ENCODE assay signal across 8 cellular contexts in the genomic region with DNA sequence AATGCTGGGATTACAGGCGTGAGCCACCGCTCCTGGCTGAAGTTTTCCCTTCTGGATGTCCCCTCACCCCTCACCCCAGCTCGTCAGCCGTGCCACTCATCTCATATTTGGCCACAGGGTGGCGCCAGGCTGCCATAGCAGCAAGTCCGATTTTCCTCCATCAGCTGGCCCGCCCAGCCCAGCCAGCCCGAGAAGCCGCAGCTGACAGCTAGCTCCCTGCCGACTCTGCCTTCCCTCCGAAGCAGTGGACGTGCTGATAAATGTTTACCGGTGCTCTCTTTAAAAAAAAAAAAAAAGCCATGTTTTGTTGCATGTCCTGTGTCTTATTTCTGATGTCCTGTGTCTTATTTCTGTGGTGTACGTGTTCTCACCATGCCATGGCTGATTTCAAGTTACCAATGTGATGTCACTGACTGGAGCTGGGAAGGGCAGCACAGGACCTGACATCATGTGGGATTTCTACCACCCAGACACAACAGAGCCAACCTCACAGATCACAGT. TPM values are rescaled to one million over a fixed set of nuclear protein-coding genes. Genes with fewer than 3 reads are reported as not detected.
DNase-seq lines count a peak whose midpoint lies in the region; ATAC-seq and TF ChIP-seq lines count a peak whose summit lies in the region.

No MANE protein-coding gene starts in this region.

- H3K9me2 ChIP-seq in OCI-LY1 (ENCODE audit: low read depth, low read length), result no peaks in the 10 kb centered on the region

- TF ChIP-seq CTCF in OCI-LY1 (IDR thresholded peaks at IDR 0.05; ENCODE audit: low read length) (peak; percentile 83), epithelial cell of esophagus (IDR thresholded peaks at IDR 0.05; ENCODE audit: insufficient read depth, low read depth, low read length, missing control alignments) (peak; percentile 83)

- no peaks in the 10 kb centered on the region for H3K27me3 Mint-ChIP-seq in naive B cell

- H3K9me3 Mint-ChIP-seq in naive B cell, result no peaks in the 10 kb centered on the region

- H3K27ac ChIP-seq in OCI-LY1 (ENCODE audit: low read depth, low read length, poor library complexity, severe bottlenecking), result peak overlapping the region; percentile 79

- no peaks in the 10 kb centered on the region for H3K36me3 Mint-ChIP-seq in naive B cell

- peak overlapping the region; percentile 17 to 91 (median 58) for H3K27ac Mint-ChIP-seq in naive B cell

- H3F3A ChIP-seq in OCI-LY1 (ENCODE audit: insufficient read depth, low read length), result peaks cover 5% of the 10 kb centered on the region; the same call in 1 of the 2 replicates

- peak overlapping the region; percentile 37 for H3K4me3 ChIP-seq in OCI-LY1 (ENCODE audit: low read depth, low read length, poor library complexity, severe bottlenecking)
- H3K4me3 ChIP-seq in epithelial cell of esophagus (ENCODE audit: low read length), result no peak overlapping the region

- ATAC-seq in GM18868 (IDR thresholded peaks at IDR 0.05; ENCODE audit: unreplicated experiment) (peak; percentile 68), naive B cell (ENCODE audit: low read depth in 2 of 2) (peak; percentile 77 to 78)

- peak overlapping the region; percentile 59 for H3K4me2 ChIP-seq in OCI-LY1 (ENCODE audit: low read length)

- H4K20me1 ChIP-seq in OCI-LY1 (ENCODE audit: insufficient read depth, low read length), result no peaks in the 10 kb centered on the region

- no peaks in the 10 kb centered on the region for H3K9me3 ChIP-seq in OCI-LY1 (ENCODE audit: low read length)

- H3K4me1 ChIP-seq in OCI-LY1 (ENCODE audit: insufficient read depth, low read length, severe bottlenecking), result peaks cover 65% of the 10 kb centered on the region

- peak overlapping the region; percentile 44; the same call in 1 of the 2 replicates for H3K9ac ChIP-seq in OCI-LY1 (ENCODE audit: low read length)

- DNase-seq in AG08395 (ENCODE audit: low spot score) (peak; percentile 82), HK-2 (ENCODE audit: unreplicated experiment) (peak; percentile 81), activated T-cell treated with anti-CD3 and anti-CD28 coated beads for 1 hour (ENCODE audit: low read depth) (peak; percentile 69), epithelial cell of esophagus (ENCODE audit: low read depth) (peak; percentile 92), naive B cell (peak; percentile 68)
- peak; percentile 88 for DNase-seq in stimulated activated CD8-positive, alpha-beta memory T cell treated with anti-CD3 and anti-CD28 coated beads, Interleukin-4, amount 100 ng/mL, for 48 hours

- peaks cover 5% of the 10 kb centered on the region; the same call in 1 of the 2 replicates for H3K36me3 ChIP-seq in OCI-LY1 (ENCODE audit: insufficient read depth, low read length)

- H3K4me3 Mint-ChIP-seq in naive B cell, result peak overlapping the region in 2 of 8 donors; percentile 12 to 20

- no peaks in the 10 kb centered on the region; the same call in 1 of the 2 replicates for H3K79me2 ChIP-seq in OCI-LY1 (ENCODE audit: insufficient read depth, low read length)

- H3K27me3 ChIP-seq in OCI-LY1 (ENCODE audit: insufficient read depth, low read length), result no peaks in the 10 kb centered on the region

- H2AFZ ChIP-seq in OCI-LY1 (ENCODE audit: low read length), result no peak overlapping the region

- H3K4me1 Mint-ChIP-seq in naive B cell, result peaks cover 20 to 22% (median 22%) of the 10 kb centered on the region in 3 donors

RNA-seq across cellular contexts. Expression of a gene that starts 58.3 kb away (rescaled TPM):
- 100 to 1,000 TPM; 110 to 269 (median 140) TPM for polyA plus RNA-seq in naive B cell (ENCODE audit: low read depth in 6 of 6)
